Comparison of ENCODE assay signal across 20 cellular contexts in genomic region chr5:178104492-178104891, GRCh38. TPM values are rescaled to one million over a fixed set of nuclear protein-coding genes. Genes with fewer than 3 reads are reported as not detected.
DNase-seq lines count a peak whose midpoint lies in the region; ATAC-seq and TF ChIP-seq lines count a peak whose summit lies in the region.
"Had no signal": no experiment of that assay in that cellular context is flagged by ENCODE, and none has a peak within 500 bp of the region (broad histone marks: within the 10 kb centered on the region; RNA-seq: fewer than 3 reads in every experiment).

No MANE protein-coding gene starts in this region.

- H3K4me3 Mint-ChIP-seq in T-cell = peak overlapping the region in 1 of 3 donors; percentile 46
- H3K4me3 Mint-ChIP-seq in neural crest cell = no peak overlapping the region
- H3K4me3 Mint-ChIP-seq: activated naive CD4-positive, alpha-beta T cell treated with anti-CD3 and anti-CD28 coated beads, Interleukin-2, amount 50 U/mL, for 24 hours; activated T-cell treated with anti-CD3 and anti-CD28 coated beads, Interleukin-2, amount 50 U/mL, for 4 hours; endodermal cell had no signal

- H3K36me3 Mint-ChIP-seq in T-cell = no peaks in the 10 kb centered on the region
- H3K36me3 Mint-ChIP-seq in neural crest cell (ENCODE audit: low read depth) = no peaks in the 10 kb centered on the region
- H3K36me3 Mint-ChIP-seq: activated naive CD4-positive, alpha-beta T cell treated with anti-CD3 and anti-CD28 coated beads, Interleukin-2, amount 50 U/mL, for 24 hours; CD8-positive, alpha-beta memory T cell had no signal

- H3K9me3 Mint-ChIP-seq in T-cell (no peaks in the 10 kb centered on the region), neural crest cell (no peaks in the 10 kb centered on the region)
- H3K9me3 Mint-ChIP-seq: activated naive CD4-positive, alpha-beta T cell treated with anti-CD3 and anti-CD28 coated beads, Interleukin-2, amount 50 U/mL, for 24 hours; activated T-cell treated with anti-CD3 and anti-CD28 coated beads, Interleukin-2, amount 50 U/mL, for 4 hours; CD8-positive, alpha-beta memory T cell; endodermal cell had no signal

- peak in 3 of 34 experiments; percentile 11 to 17 (median 14) for DNase-seq in T-cell
- no peak for DNase-seq in neural crest cell (ENCODE audit: low read depth, low spot score)
- DNase-seq in iPS-NIHi7 (ENCODE audit: extremely low spot score) = no peak
- no peak for DNase-seq in NCI-H526 (lab: John Stamatoyannopoulos, UW)
- no peak for DNase-seq in NCI-H2107 treated with DMSO at 0.1 percent for 48 hours (lab: John Stamatoyannopoulos, UW; ENCODE audit: unreplicated experiment)
- DNase-seq in NCI-H1092 treated with DMSO at 0.1 percent for 48 hours (lab: John Stamatoyannopoulos, UW) = no peak
- DNase-seq: activated CD4-positive, alpha-beta T cell treated with anti-CD3 and anti-CD28 coated beads, Interleukin-2, amount 50 U/mL, for 48 hours; activated T-cell treated with anti-CD3 and anti-CD28 coated beads, Interleukin-2, amount 50 U/mL, for 4 hours; EL; endodermal cell; heart right ventricle; NCI-H2081 treated with DMSO at 0.1 percent for 48 hours; NCI-H774; stimulated activated CD4-positive, alpha-beta T cell treated with anti-CD3 and anti-CD28 coated beads, Interleukin-2, amount 100 ng/mL, for 48 hours had no signal

- POLR2A ChIA-PET in HEK293 (lab: Yijun Ruan, JAX) (interaction anchor here (0.6 to 1.0 kb wide), 2 partner anchors 49 to 146 kb away, joined by 3 to 4 read pairs; partner anchors contain the start of gene NHP2), T-cell (lab: Charles Lee) (interaction anchor here in 1 of 2 donors (0.6 kb wide), 1 partner anchor 28 kb away, joined by 5 read pairs; no protein-coding TSS in a partner anchor)

- H3K4me1 Mint-ChIP-seq in T-cell (peaks cover 11 to 22% (median 17%) of the 10 kb centered on the region in 3 donors), neural crest cell (peaks cover 8% of the 10 kb centered on the region)
- H3K4me1 Mint-ChIP-seq: endodermal cell had no signal

- no peak overlapping the region for H3K9ac ChIP-seq in BLaER1

- no peak overlapping the region for H3K27ac ChIP-seq in BLaER1
- no peak overlapping the region for H3K27ac ChIP-seq in HEK293 (ENCODE audit: extremely low read depth, low read depth, low read length)
- H3K27ac ChIP-seq: heart right ventricle, SJSA1 had no signal

- H3K4me3 ChIP-seq in BLaER1 = no peak overlapping the region
- no peak overlapping the region for H3K4me3 ChIP-seq in HEK293 (ENCODE audit: low read depth, low read length)
- H3K4me3 ChIP-seq: heart right ventricle, K562, SJSA1 had no signal

- peak in 1 of 4 experiments; percentile 42 for ATAC-seq in T-cell (replicated peaks in 1 of 4)
- ATAC-seq: activated T-cell treated with anti-CD3 and anti-CD28 coated beads, Interleukin-2, amount 50 U/mL, for 4 hours; heart right ventricle; K562 had no signal

- CTCF ChIA-PET in HEK293 (lab: Yijun Ruan, JAX) = interaction anchor here (2.4 kb wide), 1 partner anchor 29 kb away, joined by 12 read pairs; no protein-coding TSS in a partner anchor
- CTCF ChIA-PET in T-cell (lab: Charles Lee) = no interaction called here

- no peaks in the 10 kb centered on the region for H4K20me1 ChIP-seq in BLaER1

- no peak for TF ChIP-seq CTCF in HEK293 (tag by site-specific recombination; IDR thresholded peaks at IDR 0.05)
- no peak for TF ChIP-seq CTCF in neural crest cell (conservative IDR thresholded peaks at IDR 0.05)

- H3K4me1 ChIP-seq in BLaER1 (peaks cover 26% of the 10 kb centered on the region), HEK293 (ENCODE audit: control insufficient read depth, insufficient read depth, low read length) (no peaks in the 10 kb centered on the region)
- H3K4me1 ChIP-seq: SJSA1 had no signal

- no peaks in the 10 kb centered on the region for H3K27me3 ChIP-seq in BLaER1
- H3K27me3 ChIP-seq: heart right ventricle had no signal

- H3K36me3 ChIP-seq in BLaER1 (no peaks in the 10 kb centered on the region), HEK293 (ENCODE audit: control insufficient read depth in 2 of 2, insufficient read depth in 1 of 2, low read length in 2 of 2) (no peaks in the 10 kb centered on the region)
- H3K36me3 ChIP-seq: heart right ventricle, SJSA1 had no signal

- H3K4me2 ChIP-seq in BLaER1 = peak overlapping the region; percentile 54

- H3K9me3 ChIP-seq in BLaER1 (no peaks in the 10 kb centered on the region), HEK293 (ENCODE audit: control insufficient read depth, insufficient read depth, low read depth, low read length) (no peaks in the 10 kb centered on the region)
- H3K9me3 ChIP-seq: heart right ventricle, SJSA1 had no signal

- H3K27ac Mint-ChIP-seq in T-cell (peak overlapping the region; percentile 58 to 61), neural crest cell (ENCODE audit: unreplicated experiment) (peak overlapping the region; percentile 84)
- H3K27ac Mint-ChIP-seq: activated naive CD4-positive, alpha-beta T cell treated with anti-CD3 and anti-CD28 coated beads, Interleukin-2, amount 50 U/mL, for 24 hours had no signal

- peaks cover 0 to 1% of the 10 kb centered on the region in 2 donors for H3K27me3 Mint-ChIP-seq in T-cell
- H3K27me3 Mint-ChIP-seq in neural crest cell (ENCODE audit: low read depth) = peaks cover 5% of the 10 kb centered on the region
- H3K27me3 Mint-ChIP-seq: activated naive CD4-positive, alpha-beta T cell treated with anti-CD3 and anti-CD28 coated beads, Interleukin-2, amount 50 U/mL, for 24 hours; CD8-positive, alpha-beta memory T cell had no signal

TF ChIP-seq in HEK293, 187 proteins besides CTCF, POLR2A, EP300 and RAD21:
- TF ChIP-seq BCL11A (tag by site-specific recombination; IDR thresholded peaks at IDR 0.05; ENCODE audit: low read depth) = no peak
- TF ChIP-seq KLF16 (tag by site-specific recombination; IDR thresholded peaks at IDR 0.05) = no peak
- no peak for TF ChIP-seq HOXD13 (CRISPR knock-in tag; IDR thresholded peaks at IDR 0.05; ENCODE audit: borderline replicate concordance)
- peak; percentile 38; the same call in 1 of the 2 replicates for TF ChIP-seq KLF1 (tag by site-specific recombination; IDR thresholded peaks at IDR 0.05)
- TF ChIP-seq ZBTB1 (tag by site-specific recombination; IDR thresholded peaks at IDR 0.05) = no peak
- 0 out of 2 replicates have a peak, but pooled peaks have one; percentile 20 for TF ChIP-seq ZNF398 (tag by site-specific recombination; IDR thresholded peaks at IDR 0.05)
- no peak for TF ChIP-seq ZNF362 (tag by site-specific recombination; IDR thresholded peaks at IDR 0.05)
- TF ChIP-seq ATF2 (tag by site-specific recombination; IDR thresholded peaks at IDR 0.05; ENCODE audit: low read depth) = no peak
- TF ChIP-seq IKZF3 (tag by site-specific recombination; IDR thresholded peaks at IDR 0.05) = no peak

RNA-seq across cellular contexts. Expression of gene N4BP3, which starts 8.8 kb away (rescaled TPM):
- total RNA-seq in T-cell (1 to 10 TPM; 4.0 to 8.1 (median 6.9) TPM), neural crest cell (1.3 and 1.4 TPM in 2 replicates)

RNA-seq across cellular contexts. Expression of gene RMND5B, which starts 26.3 kb away (rescaled TPM):
- total RNA-seq in T-cell = 10 to 100 TPM; 22.4 to 40.9 (median 34.7) TPM
- total RNA-seq in neural crest cell = 42.4 and 43.5 TPM in 2 replicates

RNA-seq across cellular contexts. Expression of gene NHP2, which starts 49.2 kb away (rescaled TPM):
- 10 to 100 TPM; 61.2 to 95.6 (median 91.2) TPM for total RNA-seq in T-cell
- 169 and 174 TPM in 2 replicates for total RNA-seq in neural crest cell
